In the genomic region with DNA sequence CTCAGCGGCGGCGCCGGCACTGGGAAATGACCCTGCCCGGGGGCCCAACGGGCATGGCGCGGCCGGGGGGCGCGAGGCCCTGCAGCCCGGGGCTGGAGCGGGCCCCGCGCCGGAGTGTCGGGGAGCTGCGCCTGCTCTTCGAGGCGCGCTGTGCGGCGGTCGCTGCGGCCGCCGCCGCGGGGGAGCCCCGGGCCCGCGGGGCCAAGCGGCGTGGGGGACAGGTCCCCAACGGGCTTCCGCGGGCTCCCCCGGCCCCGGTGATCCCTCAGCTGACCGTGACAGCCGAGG, we compare ENCODE assay signal across 8 cellular contexts. TPM values are rescaled to one million over a fixed set of nuclear protein-coding genes. Genes with fewer than 3 reads are reported as not detected.
DNase-seq lines count a peak whose midpoint lies in the region; ATAC-seq and TF ChIP-seq lines count a peak whose summit lies in the region.

No MANE protein-coding gene starts in this region.

- TF ChIP-seq CTCF in AG04449 (IDR thresholded peaks at IDR 0.05; ENCODE audit: insufficient read depth, low read length, missing control alignments), result no peak

- no peaks in the 10 kb centered on the region for H3K79me1 ChIP-seq in mesenchymal stem cell (replicated peaks; ENCODE audit: low read length, poor library complexity, severe bottlenecking)

- H3K27me3 ChIP-seq in H7 (ENCODE audit: control insufficient read depth, insufficient read depth, low read length) (peaks cover 77% of the 10 kb centered on the region), mesenchymal stem cell (ENCODE audit: control insufficient read depth in 1 of 2, insufficient read depth in 1 of 2, low read length in 2 of 2) (peaks cover 7 to 58% of the 10 kb centered on the region in 2 experiments)

- H3K4me3 ChIP-seq in AG04449 (ENCODE audit: low read depth, low read length) (peak overlapping the region; percentile 59), H7 (ENCODE audit: insufficient read depth, low read depth, low read length) (peak overlapping the region; percentile 59), mesenchymal stem cell (ENCODE audit: insufficient read depth in 1 of 2, low read depth in 1 of 2, low read length in 2 of 2) (peak overlapping the region; percentile 51 to 76)

- H2BK120ac ChIP-seq in mesenchymal stem cell (ENCODE audit: low read depth, low read length), result no peak overlapping the region

- 0% methylated on average over 13 of the region's 41 CpGs for WGBS in mesenchymal stem cell

- no peak overlapping the region for H3K27ac ChIP-seq in mesenchymal stem cell (ENCODE audit: low read length, poor library complexity, severe bottlenecking)

- no peak overlapping the region for H2AFZ ChIP-seq in mesenchymal stem cell (ENCODE audit: low read depth, low read length)

- no peak overlapping the region for H3K27ac Mint-ChIP-seq in activated CD8-positive, alpha-beta T cell treated with anti-CD3 and anti-CD28 coated beads, Interleukin-2, amount 10 ng/mL, durations not matched to agents 7 days and 5 days

- H3K36me3 ChIP-seq in H7 (replicated peaks; ENCODE audit: control insufficient read depth, insufficient read depth, low read length), result no peaks in the 10 kb centered on the region
- H3K36me3 ChIP-seq in mesenchymal stem cell (ENCODE audit: control insufficient read depth in 1 of 2, insufficient read depth in 2 of 2, low read depth in 1 of 2, low read length in 2 of 2), result no peaks in the 10 kb centered on the region

- H3K9me3 ChIP-seq in mesenchymal stem cell (ENCODE audit: control insufficient read depth, low read length), result no peaks in the 10 kb centered on the region

- H2AK5ac ChIP-seq in mesenchymal stem cell (ENCODE audit: low read length, severe bottlenecking), result no peak overlapping the region

- no peak overlapping the region for H4K8ac ChIP-seq in mesenchymal stem cell (ENCODE audit: low read length)

- H3K9ac ChIP-seq in mesenchymal stem cell (ENCODE audit: low read length), result no peak overlapping the region

- H2BK15ac ChIP-seq in mesenchymal stem cell (ENCODE audit: low read depth, poor library complexity, severe bottlenecking), result no peak overlapping the region

- intact Hi-C loops in posterior vena cava (cut with DNase I), result no loop called here

- H3K36me3 Mint-ChIP-seq in activated CD8-positive, alpha-beta T cell treated with anti-CD3 and anti-CD28 coated beads, Interleukin-2, amount 10 ng/mL, durations not matched to agents 7 days and 5 days (ENCODE audit: low read depth), result no peaks in the 10 kb centered on the region

- H3K4me3 Mint-ChIP-seq in activated CD8-positive, alpha-beta T cell treated with anti-CD3 and anti-CD28 coated beads, Interleukin-2, amount 10 ng/mL, durations not matched to agents 7 days and 5 days, result peak overlapping the region; percentile 48

- ATAC-seq in activated CD8-positive, alpha-beta T cell treated with anti-CD3 and anti-CD28 coated beads, Interleukin-2, amount 10 ng/mL, durations not matched to agents 7 days and 5 days, result no peak
- ATAC-seq in GM21737 (IDR thresholded peaks at IDR 0.05; ENCODE audit: unreplicated experiment), result no peak

- peaks cover 38% of the 10 kb centered on the region for H3K4me1 Mint-ChIP-seq in activated CD8-positive, alpha-beta T cell treated with anti-CD3 and anti-CD28 coated beads, Interleukin-2, amount 10 ng/mL, durations not matched to agents 7 days and 5 days (ENCODE audit: low read depth)

- H3K23ac ChIP-seq in mesenchymal stem cell (ENCODE audit: low read length in 2 of 2), result no peak overlapping the region

- POLR2A ChIA-PET in AG04449 (lab: Yijun Ruan, JAX), result interaction anchor here (1.0 kb wide), 1 partner anchor 41 kb away, joined by 3 read pairs; no protein-coding TSS in a partner anchor
- POLR2A ChIA-PET in activated CD8-positive, alpha-beta T cell treated with anti-CD3 and anti-CD28 coated beads, Interleukin-2, amount 10 ng/mL, durations not matched to agents 7 days and 5 days (lab: Charles Lee), result no interaction called here

- H3K9me3 Mint-ChIP-seq in activated CD8-positive, alpha-beta T cell treated with anti-CD3 and anti-CD28 coated beads, Interleukin-2, amount 10 ng/mL, durations not matched to agents 7 days and 5 days (ENCODE audit: insufficient read depth), result no peaks in the 10 kb centered on the region

- peak overlapping the region in 1 of 2 experiments; percentile 6 for H2BK12ac ChIP-seq in mesenchymal stem cell (ENCODE audit: low read length in 2 of 2)

- DNase-seq in AG04449 (ENCODE audit: low read depth, low spot score), result no peak
- DNase-seq in H7, result no peak
- DNase-seq in activated CD8-positive, alpha-beta T cell treated with anti-CD3 and anti-CD28 coated beads, Interleukin-2, amount 10 ng/mL, durations not matched to agents 7 days and 5 days, result no peak
- DNase-seq in mesenchymal stem cell, result no peak
- no peak for DNase-seq in posterior vena cava (ENCODE audit: low spot score)
- no peak for DNase-seq in NCI-H2107 (lab: John Stamatoyannopoulos, UW)
- DNase-seq in NCI-H510A (lab: John Stamatoyannopoulos, UW), result no peak

- H3K14ac ChIP-seq in mesenchymal stem cell (ENCODE audit: low read length in 2 of 2), result no peak overlapping the region

- no peak overlapping the region for H4K91ac ChIP-seq in mesenchymal stem cell (ENCODE audit: low read length)

- H3K4me1 ChIP-seq in mesenchymal stem cell (ENCODE audit: control insufficient read depth, insufficient read depth, low read depth, low read length), result peaks cover 47% of the 10 kb centered on the region

- H3K27me3 Mint-ChIP-seq in activated CD8-positive, alpha-beta T cell treated with anti-CD3 and anti-CD28 coated beads, Interleukin-2, amount 10 ng/mL, durations not matched to agents 7 days and 5 days (ENCODE audit: low read depth), result peaks cover 46% of the 10 kb centered on the region

- H3K18ac ChIP-seq in mesenchymal stem cell (ENCODE audit: low read depth in 1 of 2, low read length in 2 of 2), result no peak overlapping the region

- H2BK5ac ChIP-seq in mesenchymal stem cell (ENCODE audit: low read depth, low read length, poor library complexity, severe bottlenecking), result no peak overlapping the region

- peak overlapping the region; percentile 86 for H3K4me2 ChIP-seq in mesenchymal stem cell (ENCODE audit: low read length, poor library complexity, severe bottlenecking)

- no peak overlapping the region for H3K4ac ChIP-seq in mesenchymal stem cell (ENCODE audit: low read depth in 1 of 2, low read length in 2 of 2)

- CTCF ChIA-PET in AG04449 (lab: Yijun Ruan, JAX), result interaction anchor here (0.7 to 1.6 kb wide), 3 partner anchors 10 to 28 kb away, joined by 3 to 4 read pairs (median 4); no protein-coding TSS in a partner anchor
- CTCF ChIA-PET in activated CD8-positive, alpha-beta T cell treated with anti-CD3 and anti-CD28 coated beads, Interleukin-2, amount 10 ng/mL, durations not matched to agents 7 days and 5 days (lab: Charles Lee), result interaction anchor here (1.4 to 2.5 kb wide), 2 partner anchors 9 to 27 kb away, joined by 4 to 14 read pairs; no protein-coding TSS in a partner anchor

RNA-seq across cellular contexts. Expression of a gene that starts 0.2 kb away (rescaled TPM):
- total RNA-seq in H7 (2014; rRNA removed; shearing (Covaris generic)), result 0.07 and 0.52 TPM in 2 replicates
- total RNA-seq in activated CD8-positive, alpha-beta T cell treated with anti-CD3 and anti-CD28 coated beads, Interleukin-2, amount 10 ng/mL, durations not matched to agents 7 days and 5 days, result under 1 TPM; 0.24 to 0.29 TPM
- 0.37 TPM for polyA plus RNA-seq in mesenchymal stem cell (2013, experiment 1 of 2)
- polyA plus RNA-seq in mesenchymal stem cell (2013, experiment 2 of 2), result 0.33 TPM
- under 1 TPM; 0.28 to 0.33 TPM for total RNA-seq in posterior vena cava

RNA-seq across cellular contexts. Expression of a gene that starts 19.8 kb away (rescaled TPM):
- 0.07 and 0.15 TPM in 2 replicates for total RNA-seq in H7 (2014; rRNA removed; shearing (Covaris generic))
- total RNA-seq in activated CD8-positive, alpha-beta T cell treated with anti-CD3 and anti-CD28 coated beads, Interleukin-2, amount 10 ng/mL, durations not matched to agents 7 days and 5 days, result under 1 TPM; 0.21 TPM
- 0.26 TPM for polyA plus RNA-seq in mesenchymal stem cell (2013, experiment 1 of 2)
- polyA plus RNA-seq in mesenchymal stem cell (2013, experiment 2 of 2), result 0.22 TPM
- total RNA-seq in posterior vena cava, result under 1 TPM; 0.24 to 0.46 TPM

RNA-seq across cellular contexts. Expression of a gene that starts 50.2 kb away (rescaled TPM):
- total RNA-seq in H7 (2014; rRNA removed; shearing (Covaris generic)), result 65.5 and 77.7 TPM in 2 replicates
- 10 to 100 TPM; 38.1 to 41.6 TPM for total RNA-seq in activated CD8-positive, alpha-beta T cell treated with anti-CD3 and anti-CD28 coated beads, Interleukin-2, amount 10 ng/mL, durations not matched to agents 7 days and 5 days
- polyA plus RNA-seq in mesenchymal stem cell (2013, experiment 1 of 2), result 17.6 TPM
- 15.0 TPM for polyA plus RNA-seq in mesenchymal stem cell (2013, experiment 2 of 2)
- total RNA-seq in posterior vena cava, result 10 to 100 TPM; 16.3 to 19.9 TPM
